In genomic region chr5:179821298-179822058, GRCh38 we compare ENCODE assay signal across 8 cellular contexts. TPM values are rescaled to one million over a fixed set of nuclear protein-coding genes. Genes with fewer than 3 reads are reported as not detected.
DNase-seq lines count a peak whose midpoint lies in the region; ATAC-seq lines count a peak whose summit lies in the region.

No MANE protein-coding gene starts in this region.

- peaks cover 42% of the 10 kb centered on the region for H3K36me3 Mint-ChIP-seq in activated CD4-positive, alpha-beta T cell treated with anti-CD3 and anti-CD28 coated beads, Interleukin-2, amount 10 ng/mL, durations not matched to agents 24 days and 14 days (ENCODE audit: low read depth)

- peaks cover 34% of the 10 kb centered on the region for H3K4me1 Mint-ChIP-seq in activated CD4-positive, alpha-beta T cell treated with anti-CD3 and anti-CD28 coated beads, Interleukin-2, amount 10 ng/mL, durations not matched to agents 24 days and 14 days

- intact Hi-C loops in activated CD4-positive, alpha-beta T cell treated with anti-CD3 and anti-CD28 coated beads, Interleukin-2, amount 10 ng/mL, durations not matched to agents 24 days and 14 days (cut with micrococcal nuclease), result loop anchor here (1.0 to 5.0 kb wide), 5 partner anchors 15 to 269 kb away; partner anchors contain the start of genes HNRNPH1, MRNIP and RUFY1

- peak; percentile 97 for DNase-seq in AG08396 (ENCODE audit: low spot score)
- DNase-seq in NCI-H446 treated with DMSO at 0.1 percent for 48 hours (lab: John Stamatoyannopoulos, UW), result peak; percentile 75
- DNase-seq in activated CD4-positive, alpha-beta T cell treated with anti-CD3 and anti-CD28 coated beads, Interleukin-2, amount 10 ng/mL, durations not matched to agents 24 days and 14 days, result peak; percentile 96
- DNase-seq in dedifferentiated amniotic fluid mesenchymal stem cell (ENCODE audit: extremely low spot score), result peak; percentile 73
- peak; percentile 97 for DNase-seq in left lobe of liver (ENCODE audit: low spot score)
- DNase-seq in stimulated activated CD4-positive, alpha-beta T cell treated with anti-CD3 and anti-CD28 coated beads, Interleukin-1b, Interleukin-23, amount 100 ng/mL, for 48 hours, result peak; percentile 83

- H3K4me3 Mint-ChIP-seq in activated CD4-positive, alpha-beta T cell treated with anti-CD3 and anti-CD28 coated beads, Interleukin-2, amount 10 ng/mL, durations not matched to agents 24 days and 14 days, result peak overlapping the region; percentile 96

- peak; percentile 34 for ATAC-seq in GM18873 (IDR thresholded peaks at IDR 0.05; ENCODE audit: low FRiP score, unreplicated experiment)
- ATAC-seq in HG03135 (IDR thresholded peaks at IDR 0.05; ENCODE audit: unreplicated experiment), result peak; percentile 49
- peak; percentile 60 for ATAC-seq in left lobe of liver

- peak overlapping the region; percentile 91 for H3K27ac Mint-ChIP-seq in activated CD4-positive, alpha-beta T cell treated with anti-CD3 and anti-CD28 coated beads, Interleukin-2, amount 10 ng/mL, durations not matched to agents 24 days and 14 days

- H3K9me3 Mint-ChIP-seq in activated CD4-positive, alpha-beta T cell treated with anti-CD3 and anti-CD28 coated beads, Interleukin-2, amount 10 ng/mL, durations not matched to agents 24 days and 14 days, result no peaks in the 10 kb centered on the region

- H3K27me3 Mint-ChIP-seq in activated CD4-positive, alpha-beta T cell treated with anti-CD3 and anti-CD28 coated beads, Interleukin-2, amount 10 ng/mL, durations not matched to agents 24 days and 14 days, result no peaks in the 10 kb centered on the region

RNA-seq across cellular contexts. Expression of gene SQSTM1, which starts 0.8 kb away (rescaled TPM):
- total RNA-seq in activated CD4-positive, alpha-beta T cell treated with anti-CD3 and anti-CD28 coated beads, Interleukin-2, amount 10 ng/mL, durations not matched to agents 24 days and 14 days, result 177 and 183 TPM in 2 replicates
- total RNA-seq in left lobe of liver, result 361 TPM

RNA-seq across cellular contexts. Expression of gene MGAT4B, which starts 14.8 kb away (rescaled TPM):
- total RNA-seq in activated CD4-positive, alpha-beta T cell treated with anti-CD3 and anti-CD28 coated beads, Interleukin-2, amount 10 ng/mL, durations not matched to agents 24 days and 14 days, result 126 and 134 TPM in 2 replicates
- total RNA-seq in left lobe of liver, result 192 TPM

RNA-seq across cellular contexts. Expression of gene LTC4S, which starts 27.7 kb away (rescaled TPM):
- 0.88 and 1.6 TPM in 2 replicates for total RNA-seq in activated CD4-positive, alpha-beta T cell treated with anti-CD3 and anti-CD28 coated beads, Interleukin-2, amount 10 ng/mL, durations not matched to agents 24 days and 14 days
- 2.6 TPM for total RNA-seq in left lobe of liver

RNA-seq across cellular contexts. Expression of gene MRNIP, which starts 37.1 kb away (rescaled TPM):
- total RNA-seq in activated CD4-positive, alpha-beta T cell treated with anti-CD3 and anti-CD28 coated beads, Interleukin-2, amount 10 ng/mL, durations not matched to agents 24 days and 14 days, result 27.6 and 27.8 TPM in 2 replicates
- total RNA-seq in left lobe of liver, result 12.8 TPM

Comparison
In these comparisons a context has a peak if more than half of its experiments do, and no peak if none do; other contexts are left out.
1. Peak in every context shown above with its lines: DNase-seq and ATAC-seq.